Comparison of ENCODE assay signal across 1 cellular context in genomic region chr7:44104880-44105771, GRCh38.
A peak's percentile ranks its signal among the peaks of the same experiment; 100 is the strongest.
TF ChIP-seq lines count a peak whose summit lies in the region.

No MANE protein-coding gene starts in this region.

TF ChIP-seq in GM12878, 131 proteins besides CTCF, POLR2A, EP300 and RAD21:
- TF ChIP-seq EZH2 (IDR thresholded peaks at IDR 0.05; ENCODE audit: borderline replicate concordance, control insufficient read depth, low read depth, low read length) (0 out of 2 replicates have a peak, but pooled peaks have one; percentile 40), RUNX3 (IDR thresholded peaks at IDR 0.05; ENCODE audit: low read length) (no peak), MLLT1 (IDR thresholded peaks at IDR 0.05) (no peak), NR2F1 (conservative IDR thresholded peaks at IDR 0.05) (no peak), FOXK2 (IDR thresholded peaks at IDR 0.05) (no peak), SUPT20H (IDR thresholded peaks at IDR 0.05; ENCODE audit: borderline replicate concordance, control insufficient read depth, low read depth, low read length) (no peak)
